1 cellular context compared by ENCODE assay signal in genomic region chr7:22858274-22858639, GRCh38.
TF ChIP-seq lines count a peak whose summit lies in the region.

No MANE protein-coding gene starts in this region.

TF ChIP-seq in WTC11, 78 proteins besides CTCF, POLR2A, EP300 and RAD21 (continued from another document):
- TF ChIP-seq ZNF281 (CRISPR knock-in tag; IDR thresholded peaks at IDR 0.05) (no peak), ATF3 (CRISPR knock-in tag; conservative IDR thresholded peaks at IDR 0.05) (no peak), ELF4 (CRISPR knock-in tag; IDR thresholded peaks at IDR 0.05; ENCODE audit: low read depth) (no peak), MAX (CRISPR knock-in tag; IDR thresholded peaks at IDR 0.05) (no peak), ZNF317 (CRISPR knock-in tag; IDR thresholded peaks at IDR 0.05; ENCODE audit: borderline replicate concordance, low read depth) (no peak)
TF ChIP-seq in WTC11: peak in this region for 0.
